8 cellular contexts compared by ENCODE assay signal in genomic region chr2:219218279-219219112, GRCh38. TPM values are rescaled to one million over a fixed set of nuclear protein-coding genes. Genes with fewer than 3 reads are reported as not detected.
DNase-seq lines count a peak whose midpoint lies in the region; ATAC-seq and TF ChIP-seq lines count a peak whose summit lies in the region.

ABCB6 (minus strand) TSS chr2:219218958; CDS start chr2:219218673, 285 bp downstream.

- peaks cover 43% of the 10 kb centered on the region for H3K4me1 ChIP-seq in BLaER1
- H3K4me1 ChIP-seq in NT2/D1 (ENCODE audit: insufficient read depth, insufficient read length): peaks cover 10% of the 10 kb centered on the region

- H3K27ac ChIP-seq in BLaER1: peak within 1 kb of the TSS; percentile 77

- no peaks in the 10 kb centered on the region for H3K9me3 Mint-ChIP-seq in activated T-cell treated with anti-CD3 and anti-CD28 coated beads, Interleukin-2, amount 50 U/mL, for 24 hours

- peaks cover 29% of the 10 kb centered on the region for H4K20me1 ChIP-seq in BLaER1

- H3K27me3 ChIP-seq in BLaER1: no peaks in the 10 kb centered on the region
- no peaks in the 10 kb centered on the region for H3K27me3 ChIP-seq in NT2/D1 (ENCODE audit: insufficient read depth, insufficient read length)

- peak within 1 kb of the TSS; percentile 82 for H3K9ac ChIP-seq in BLaER1
- peak within 1 kb of the TSS; percentile 88 for H3K9ac ChIP-seq in NT2/D1 (ENCODE audit: insufficient read length, low read depth)

- H3K36me3 ChIP-seq in BLaER1 (peaks cover 70% of the 10 kb centered on the region), NT2/D1 (ENCODE audit: insufficient read depth, insufficient read length, low read length) (peaks cover 78% of the 10 kb centered on the region)

- peaks cover 83% of the 10 kb centered on the region for H3K36me3 Mint-ChIP-seq in activated T-cell treated with anti-CD3 and anti-CD28 coated beads, Interleukin-2, amount 50 U/mL, for 24 hours (ENCODE audit: low read depth)

- peak within 1 kb of the TSS; percentile 91 for H3K27ac Mint-ChIP-seq in activated T-cell treated with anti-CD3 and anti-CD28 coated beads, Interleukin-2, amount 50 U/mL, for 24 hours

- peak; percentile 81 for DNase-seq in NT2/D1 (ENCODE audit: low read depth, low spot score)
- peak; percentile 91 for DNase-seq in activated T-cell treated with anti-CD3 and anti-CD28 coated beads, Interleukin-2, amount 50 U/mL, for 24 hours
- DNase-seq in epithelial cell of proximal tubule (ENCODE audit: low read depth): no peak
- peak; percentile 96 for DNase-seq in mucosa of gallbladder (ENCODE audit: low spot score)
- DNase-seq in stimulated activated CD8-positive, alpha-beta memory T cell treated with anti-CD3 and anti-CD28 coated beads, Interleukin-4, amount 100 ng/mL, for 24 hours (ENCODE audit: low read depth): peak; percentile 83

- H3K27me3 Mint-ChIP-seq in activated T-cell treated with anti-CD3 and anti-CD28 coated beads, Interleukin-2, amount 50 U/mL, for 24 hours: no peaks in the 10 kb centered on the region

- peak within 1 kb of the TSS; percentile 74 for H3K4me3 ChIP-seq in BLaER1
- peak within 1 kb of the TSS; percentile 70 for H3K4me3 ChIP-seq in NT2/D1 (ENCODE audit: insufficient read length, low read depth)
- H3K4me3 ChIP-seq in epithelial cell of proximal tubule (ENCODE audit: low read depth, low read length): peak within 1 kb of the TSS; percentile 62

- peak within 1 kb of the TSS; percentile 99 for H3K4me2 ChIP-seq in BLaER1

- H3K9me3 ChIP-seq in BLaER1 (no peaks in the 10 kb centered on the region), NT2/D1 (ENCODE audit: insufficient read depth, low read length) (no peaks in the 10 kb centered on the region)

- TF ChIP-seq CTCF in epithelial cell of proximal tubule (conservative IDR thresholded peaks at IDR 0.05; ENCODE audit: low read depth, low read length): no peak

- peaks cover 31% of the 10 kb centered on the region for H3K4me1 Mint-ChIP-seq in activated T-cell treated with anti-CD3 and anti-CD28 coated beads, Interleukin-2, amount 50 U/mL, for 24 hours (ENCODE audit: low read depth)

- ATAC-seq in GM19324 (IDR thresholded peaks at IDR 0.05; ENCODE audit: low FRiP score, unreplicated experiment) (peak; percentile 84), HG03460 (IDR thresholded peaks at IDR 0.05; ENCODE audit: unreplicated experiment) (peak; percentile 85)

- H3K4me3 Mint-ChIP-seq in activated T-cell treated with anti-CD3 and anti-CD28 coated beads, Interleukin-2, amount 50 U/mL, for 24 hours: peak within 1 kb of the TSS; percentile 83

RNA-seq across cellular contexts. Expression of gene ABCB6, which starts in this region (rescaled TPM):
- total RNA-seq in epithelial cell of proximal tubule: 9.3 and 11.7 TPM in 2 replicates
- 65.8 TPM for total RNA-seq in mucosa of gallbladder
